Comparison of ENCODE assay signal across 23 cellular contexts in the genomic region with DNA sequence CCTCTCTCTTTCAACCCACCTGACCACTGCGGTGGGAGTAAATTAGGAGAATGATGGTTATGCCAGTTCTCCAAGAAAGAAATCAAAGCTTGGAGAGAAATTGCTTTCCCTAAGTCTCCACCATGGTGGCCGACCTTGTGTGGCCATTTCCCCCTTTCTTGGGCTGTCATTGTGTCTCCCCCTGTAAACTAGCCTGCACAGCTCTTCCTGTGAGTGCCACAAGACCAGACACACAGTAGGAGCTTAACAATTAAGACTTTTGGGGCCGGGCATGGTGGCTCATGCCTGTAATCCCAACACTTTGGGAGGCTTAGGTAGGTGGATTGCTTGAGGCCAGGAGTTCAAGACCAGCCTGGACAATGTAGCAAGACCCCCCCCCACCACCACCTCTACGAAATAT. TPM values are rescaled to one million over a fixed set of nuclear protein-coding genes. Genes with fewer than 3 reads are reported as not detected.
A peak's percentile ranks its signal among the peaks of the same experiment; 100 is the strongest.
DNase-seq lines count a peak whose midpoint lies in the region; ATAC-seq, FAIRE-seq and TF ChIP-seq lines count a peak whose summit lies in the region.
"Had no signal": no experiment of that assay in that cellular context is flagged by ENCODE, and none has a peak within 500 bp of the region (broad histone marks: within the 10 kb centered on the region; RNA-seq: fewer than 3 reads in every experiment).

No MANE protein-coding gene starts in this region.

- whole genome bisulfite sequencing in K562 (ENCODE audit: insufficient coverage, low coverage, missing lambda C conversion rate) = 13% methylated on average over 4 of the region's 4 CpGs
- WGBS in HepG2 (ENCODE audit: low lambda C conversion rate) = 33% methylated on average over 4 of the region's 4 CpGs

- H2AFZ ChIP-seq in K562 (ENCODE audit: low read depth, low read length) (no peak overlapping the region), HepG2 (ENCODE audit: low read length) (no peak overlapping the region)
- H2AFZ ChIP-seq: GM23338 had no signal

- H3K79me2 ChIP-seq in K562 (ENCODE audit: control insufficient read depth, insufficient read depth, low read length) = no peaks in the 10 kb centered on the region
- no peaks in the 10 kb centered on the region for H3K79me2 ChIP-seq in HepG2 (ENCODE audit: insufficient read depth, low read length)

- H3K27me3 ChIP-seq in K562 (ENCODE audit: control insufficient read depth in 2 of 2, insufficient read depth in 2 of 2, low read length in 2 of 2) (peaks cover 5 to 33% of the 10 kb centered on the region in 2 experiments), thoracic aorta (replicated peaks; ENCODE audit: insufficient read depth) (no peaks in the 10 kb centered on the region), HepG2 (ENCODE audit: control insufficient read depth in 1 of 2, insufficient read depth in 2 of 2, low read length in 2 of 2) (peaks cover 3 to 7% of the 10 kb centered on the region in 2 experiments; a peak in 2 of 5 replicates)

- no peaks in the 10 kb centered on the region for H3K36me3 ChIP-seq in K562 (ENCODE audit: control insufficient read depth, insufficient read depth, low read length)
- peaks cover 66% of the 10 kb centered on the region for H3K36me3 ChIP-seq in thoracic aorta
- no peaks in the 10 kb centered on the region for H3K36me3 ChIP-seq in HepG2 (replicated peaks in 1 of 2; ENCODE audit: control insufficient read depth in 1 of 2, insufficient read depth in 2 of 2, low read length in 2 of 2)

- CTCF ChIA-PET in K562 (lab: Yijun Ruan, JAX; ENCODE audit: low intra/inter-chr PET ratio) (no interaction called here), HepG2 (lab: Yijun Ruan, JAX; ENCODE audit: low intra/inter-chr PET ratio, low total read pairs) (no interaction called here)
- CTCF ChIA-PET in activated CD8-positive, alpha-beta T cell treated with anti-CD3 and anti-CD28 coated beads, Interleukin-2, amount 10 ng/mL, durations not matched to agents 7 days and 5 days (lab: Charles Lee) = interaction anchor here (0.7 to 2.1 kb wide), 4 partner anchors 19 to 587 kb away, joined by 3 to 6 read pairs (median 6); a partner anchor contains a TSS

- H3K27ac Mint-ChIP-seq in immature natural killer cell = peak overlapping the region in 5 of 6 donors; percentile 46 to 100 (median 83)
- no peak overlapping the region for H3K27ac Mint-ChIP-seq in endothelial cell (ENCODE audit: unreplicated experiment)
- no peak overlapping the region for H3K27ac Mint-ChIP-seq in activated CD8-positive, alpha-beta T cell treated with anti-CD3 and anti-CD28 coated beads, Interleukin-2, amount 10 ng/mL, durations not matched to agents 7 days and 5 days
- H3K27ac Mint-ChIP-seq: CD4-positive, alpha-beta T cell; GM23338; HFFc6 had no signal

- peak; percentile 43 for DNase-seq in Right ventricle myocardium inferior (ENCODE audit: missing footprints)
- DNase-seq in left ventricle myocardium superior = no peak
- no peak for DNase-seq in K562 (ENCODE audit: extremely low read depth in 1 of 4, low spot score in 3 of 4)
- DNase-seq in immature natural killer cell = no peak
- DNase-seq in thoracic aorta (ENCODE audit: low spot score) = no peak
- no peak for DNase-seq in endothelial cell (ENCODE audit: low spot score)
- DNase-seq in HepG2 (ENCODE audit: low spot score) = no peak
- no peak for DNase-seq in activated CD8-positive, alpha-beta T cell treated with anti-CD3 and anti-CD28 coated beads, Interleukin-2, amount 10 ng/mL, durations not matched to agents 7 days and 5 days
- DNase-seq: AML-193; Caco-2; CD4-positive, alpha-beta T cell; DMS153; DMS79; GDM1; HCEC 1CT; HFFc6 had no signal

- H3K9ac ChIP-seq in K562 (ENCODE audit: insufficient read depth in 1 of 2, low read depth in 2 of 2, low read length in 2 of 2) (no peak overlapping the region), HepG2 (ENCODE audit: insufficient read depth, low read depth, low read length) (no peak overlapping the region)

- intact Hi-C loops in Right ventricle myocardium inferior (cut with DNase I) (loop anchor here (5.0 kb wide), 1 partner anchor 123 kb away; no protein-coding TSS in a partner anchor), left ventricle myocardium superior (cut with micrococcal nuclease) (no loop called here), K562 (cut with micrococcal nuclease) (loop anchor here (5.0 kb wide), 1 partner anchor 328 kb away; no protein-coding TSS in a partner anchor), HepG2 (cut with micrococcal nuclease; ENCODE audit: unreplicated experiment) (loop anchor here (5.0 kb wide), 1 partner anchor 138 kb away; no protein-coding TSS in a partner anchor)

- TF ChIP-seq POLR2A in K562 (conservative IDR thresholded peaks at IDR 0.05) (no peak), HepG2 (IDR thresholded peaks at IDR 0.05; ENCODE audit: insufficient read depth in 1 of 2, low read depth in 2 of 2, low read length in 2 of 2) (no peak)

- no peak for ATAC-seq in Right ventricle myocardium inferior
- no peak for ATAC-seq in left ventricle myocardium superior
- ATAC-seq in K562 = no peak
- ATAC-seq in thoracic aorta (ENCODE audit: insufficient number of reproducible peaks, low FRiP score, low read depth) = no peak
- ATAC-seq in HepG2 = no peak
- ATAC-seq in activated CD8-positive, alpha-beta T cell treated with anti-CD3 and anti-CD28 coated beads, Interleukin-2, amount 10 ng/mL, durations not matched to agents 7 days and 5 days = no peak
- ATAC-seq: A549 had no signal

- no peaks in the 10 kb centered on the region for H3K9me3 ChIP-seq in K562 (replicated peaks; ENCODE audit: control insufficient read depth, insufficient read depth, low read depth, low read length)
- H3K9me3 ChIP-seq in thoracic aorta = no peaks in the 10 kb centered on the region
- H3K9me3 ChIP-seq in HepG2 (ENCODE audit: low read length) = no peaks in the 10 kb centered on the region
- H3K9me3 ChIP-seq: A549, Caco-2 had no signal

- in situ Hi-C loops in K562 (cut with MboI) (loop anchor here (5.0 kb wide), 2 partner anchors 138 to 338 kb away; no protein-coding TSS in a partner anchor), HepG2 (cut with HindIII; ENCODE audit: extremely low pct_ligation_motif_present, low pct_unique_long_range_greater_than_20kb) (loop anchor here (5.0 to 10.0 kb wide), 2 partner anchors 108 to 340 kb away; a partner anchor contains a TSS)

- H3K4me3 Mint-ChIP-seq in immature natural killer cell (no peak overlapping the region), endothelial cell (ENCODE audit: unreplicated experiment) (no peak overlapping the region)
- no peak overlapping the region for H3K4me3 Mint-ChIP-seq in activated CD8-positive, alpha-beta T cell treated with anti-CD3 and anti-CD28 coated beads, Interleukin-2, amount 10 ng/mL, durations not matched to agents 7 days and 5 days
- H3K4me3 Mint-ChIP-seq: CD4-positive, alpha-beta T cell; GM23338; HFFc6 had no signal

- TF ChIP-seq CTCF in K562 (IDR thresholded peaks at IDR 0.05 in 2 of 3, conservative IDR thresholded peaks at IDR 0.05 in 1 of 3; ENCODE audit: insufficient read depth in 2 of 3, low read depth in 1 of 3, low read length in 3 of 3) = no peak
- no peak for TF ChIP-seq CTCF in thoracic aorta (IDR thresholded peaks at IDR 0.05)
- no peak for TF ChIP-seq CTCF in endothelial cell (IDR thresholded peaks at IDR 0.05; ENCODE audit: unreplicated experiment)
- no peak for TF ChIP-seq CTCF in HepG2 (CRISPR knock-in tag; IDR thresholded peaks at IDR 0.05)

- BruUV-seq in K562 (replicated peaks; lab: Mats Ljungman, UMichigan) (no TSS peak), HepG2 (replicated peaks; lab: Mats Ljungman, UMichigan) (no TSS peak)

- peaks cover 0 to 26% of the 10 kb centered on the region in 2 experiments; a peak in 2 of 5 replicates for H3K4me1 ChIP-seq in K562 (replicated peaks in 1 of 2; ENCODE audit: control insufficient read depth in 2 of 2, insufficient read depth in 2 of 2, low read length in 2 of 2)
- H3K4me1 ChIP-seq in thoracic aorta (ENCODE audit: control insufficient read depth in 1 of 2, low read depth in 2 of 2) = peaks cover 6 to 33% of the 10 kb centered on the region in 2 donors
- H3K4me1 ChIP-seq in HepG2 (ENCODE audit: insufficient read depth, low read length) = peaks cover 33% of the 10 kb centered on the region
- H3K4me1 ChIP-seq: Caco-2 had no signal

- H3K9me1 ChIP-seq in K562 (ENCODE audit: control insufficient read depth, insufficient read depth, low read length) = no peaks in the 10 kb centered on the region

- TF ChIP-seq RAD21 in K562 (CRISPR knock-in tag; conservative IDR thresholded peaks at IDR 0.05 in 1 of 2, IDR thresholded peaks at IDR 0.05 in 1 of 2) (no peak), HepG2 (CRISPR knock-in tag; IDR thresholded peaks at IDR 0.05) (no peak)

- TF ChIP-seq EP300 in K562 (IDR thresholded peaks at IDR 0.05; ENCODE audit: low read length) (no peak), HepG2 (IDR thresholded peaks at IDR 0.05; ENCODE audit: low read depth in 2 of 2, low read length in 2 of 2) (no peak), HepG2 (CRISPR knock-in tag; IDR thresholded peaks at IDR 0.05; ENCODE audit: borderline replicate concordance) (no peak)

- POLR2A ChIA-PET in K562 (lab: Yijun Ruan, JAX) = interaction anchor here (0.8 to 1.3 kb wide), 3 partner anchors 110 to 139 kb away, joined by 3 read pairs; no protein-coding TSS in a partner anchor
- POLR2A ChIA-PET in HepG2 (lab: Yijun Ruan, JAX) = no interaction called here
- POLR2A ChIA-PET in activated CD8-positive, alpha-beta T cell treated with anti-CD3 and anti-CD28 coated beads, Interleukin-2, amount 10 ng/mL, durations not matched to agents 7 days and 5 days (lab: Charles Lee) = no interaction called here

- H3K36me3 Mint-ChIP-seq in immature natural killer cell (no peaks in the 10 kb centered on the region), endothelial cell (ENCODE audit: low read depth, unreplicated experiment) (no peaks in the 10 kb centered on the region)
- no peaks in the 10 kb centered on the region for H3K36me3 Mint-ChIP-seq in activated CD8-positive, alpha-beta T cell treated with anti-CD3 and anti-CD28 coated beads, Interleukin-2, amount 10 ng/mL, durations not matched to agents 7 days and 5 days (ENCODE audit: low read depth)

- peaks cover 4 to 16% (median 6%) of the 10 kb centered on the region in 3 donors for H3K27me3 Mint-ChIP-seq in immature natural killer cell (ENCODE audit: low read depth in 3 of 3)
- H3K27me3 Mint-ChIP-seq in endothelial cell (ENCODE audit: unreplicated experiment) = peaks cover 5% of the 10 kb centered on the region
- H3K27me3 Mint-ChIP-seq in activated CD8-positive, alpha-beta T cell treated with anti-CD3 and anti-CD28 coated beads, Interleukin-2, amount 10 ng/mL, durations not matched to agents 7 days and 5 days (ENCODE audit: low read depth) = no peaks in the 10 kb centered on the region
- H3K27me3 Mint-ChIP-seq: CD4-positive, alpha-beta T cell had no signal

- H3K27ac ChIP-seq in K562 (ENCODE audit: extremely low read depth, low read depth, low read length) = no peak overlapping the region
- H3K27ac ChIP-seq in thoracic aorta = peak overlapping the region; percentile 38 to 49
- H3K27ac ChIP-seq in HepG2 (ENCODE audit: extremely low read length, insufficient read depth, low read length) = no peak overlapping the region
- H3K27ac ChIP-seq: 22Rv1, A549, C4-2B had no signal

- no peak overlapping the region for H3K4me3 ChIP-seq in K562
- H3K4me3 ChIP-seq in thoracic aorta = no peak overlapping the region
- no peak overlapping the region for H3K4me3 ChIP-seq in HepG2 (replicated peaks in 1 of 3; ENCODE audit: insufficient read depth in 1 of 3, low read depth in 2 of 3, low read length in 3 of 3)
- H3K4me3 ChIP-seq: A549, GM23338 had no signal

- 0 out of 2 replicates have a peak, but pooled peaks cover 4% of the 10 kb centered on the region for H4K20me1 ChIP-seq in K562 (replicated peaks; ENCODE audit: control insufficient read depth, insufficient read depth, low read length)
- no peaks in the 10 kb centered on the region for H4K20me1 ChIP-seq in HepG2 (ENCODE audit: insufficient read depth, low read length)

- no peak overlapping the region for H3K4me2 ChIP-seq in K562 (ENCODE audit: insufficient read depth, low read length)
- no peak overlapping the region for H3K4me2 ChIP-seq in HepG2 (ENCODE audit: low read depth, low read length)
- H3K4me2 ChIP-seq: A549, GM23338 had no signal

- H3K9me3 Mint-ChIP-seq in immature natural killer cell (no peaks in the 10 kb centered on the region), endothelial cell (ENCODE audit: unreplicated experiment) (no peaks in the 10 kb centered on the region)
- no peaks in the 10 kb centered on the region for H3K9me3 Mint-ChIP-seq in activated CD8-positive, alpha-beta T cell treated with anti-CD3 and anti-CD28 coated beads, Interleukin-2, amount 10 ng/mL, durations not matched to agents 7 days and 5 days (ENCODE audit: insufficient read depth)
- H3K9me3 Mint-ChIP-seq: CD4-positive, alpha-beta T cell; GM23338; HFFc6 had no signal

- H3K4me1 Mint-ChIP-seq in immature natural killer cell (peaks cover 8 to 16% of the 10 kb centered on the region in 2 donors), endothelial cell (ENCODE audit: unreplicated experiment) (no peaks in the 10 kb centered on the region)
- H3K4me1 Mint-ChIP-seq in activated CD8-positive, alpha-beta T cell treated with anti-CD3 and anti-CD28 coated beads, Interleukin-2, amount 10 ng/mL, durations not matched to agents 7 days and 5 days (ENCODE audit: low read depth) = peaks cover 9% of the 10 kb centered on the region

- FAIRE-seq in K562 (lab: Jason Lieb, UNC) (no peak), HepG2 (lab: Jason Lieb, UNC) (no peak)
- FAIRE-seq: A549, GM12892, GM18507, H54 had no signal

RNA-seq across cellular contexts. Expression of a gene that starts 18.9 kb away (rescaled TPM):
- total RNA-seq in Right ventricle myocardium inferior = 8.7 TPM
- total RNA-seq in left ventricle myocardium superior = 9.4 TPM
- 23.2 and 66.1 TPM in 2 replicates for total RNA-seq in K562 (2011; cell fraction: chromatin; rRNA removed; ENCODE audit: low replicate concordance)
- total RNA-seq in K562 (2011; cell fraction: nucleolus; rRNA removed) = 28.6 and 29.9 TPM in 2 replicates
- 24.9 and 30.2 TPM in 2 replicates for total RNA-seq in K562 (2011; cell fraction: nucleoplasm; rRNA removed)
- total RNA-seq in K562 (2014; rRNA removed) = 21.1 and 23.1 TPM in 2 replicates
- total RNA-seq in K562 (2014; rRNA removed; fragmentation: Illumina TruSeq; extraction: Trizol) = 5.1 and 6.4 TPM in 2 replicates
- total RNA-seq in K562 (2015; rRNA removed; fragmentation: Illumina TruSeq; extraction: Trizol) = 15.0 and 16.0 TPM in 2 replicates
- total RNA-seq in K562 (2021) = 29.0 and 30.0 TPM in 2 replicates
- 14.3 and 17.7 TPM in 2 replicates for polyA plus RNA-seq in K562 (2011; rRNA removed)
- 17.9 and 46.8 TPM in 2 replicates for polyA plus RNA-seq in K562 (2011; cell fraction: cytosol; rRNA removed)
- 22.4 and 50.0 TPM in 2 replicates for polyA plus RNA-seq in K562 (2011; cell fraction: nucleus; rRNA removed)
- polyA plus RNA-seq in K562 (2012) = 18.8 and 23.1 TPM in 2 replicates
- 24.5 and 36.9 TPM in 2 replicates for polyA plus RNA-seq in K562 (2014; fragmentation: Illumina TruSeq; extraction: Trizol)
- under 1 TPM; 0.14 to 0.38 TPM for polyA plus RNA-seq in K562 (2014; fragmentation: Nextera tagmentation; extraction: Ambion mirVana)
- 15.9 and 18.1 TPM in 2 replicates for polyA plus RNA-seq in K562 (2014; rRNA removed)
- polyA minus RNA-seq in K562 (2011; rRNA and poly(A)+ RNA removed) = 6.9 and 18.5 TPM in 2 replicates
- polyA minus RNA-seq in K562 (2011; cell fraction: cytosol; rRNA and poly(A)+ RNA removed) = 15.1 and 16.3 TPM in 2 replicates
- 6.2 and 7.5 TPM in 2 replicates for polyA minus RNA-seq in K562 (2011; cell fraction: nucleus; rRNA and poly(A)+ RNA removed)
- 10 to 100 TPM in 2 of 3 donors, 1 to 10 TPM in 1; 8.2 to 38.1 (median 18.8) TPM for polyA plus RNA-seq in immature natural killer cell
- 10 to 100 TPM; 19.7 to 19.9 TPM for total RNA-seq in thoracic aorta
- 51.0 TPM for total RNA-seq in endothelial cell (ENCODE audit: unreplicated experiment)
- 8.2 and 8.9 TPM in 2 replicates for total RNA-seq in HepG2 (2016; rRNA removed; fragmentation: Illumina TruSeq; extraction: Trizol)
- 4.6 and 5.6 TPM in 2 replicates for total RNA-seq in HepG2 (2016; cell fraction: cytosol; rRNA removed; fragmentation: Illumina TruSeq; extraction: Trizol; ENCODE audit: low read depth)
- total RNA-seq in HepG2 (2016; cell fraction: insoluble cytoplasmic fraction; rRNA removed; fragmentation: Illumina TruSeq; extraction: Trizol) = 6.7 and 8.6 TPM in 2 replicates
- total RNA-seq in HepG2 (2016; cell fraction: membrane; rRNA removed; fragmentation: Illumina TruSeq; extraction: Trizol) = 16.3 and 16.4 TPM in 2 replicates
- total RNA-seq in HepG2 (2016; cell fraction: nucleus; rRNA removed; fragmentation: Illumina TruSeq; extraction: Trizol) = 6.6 TPM in 2 replicates
- 18.8 and 22.5 TPM in 2 replicates for polyA plus RNA-seq in HepG2 (2011; rRNA removed)
- 12.2 and 13.7 TPM in 2 replicates for polyA plus RNA-seq in HepG2 (2011; cell fraction: cytosol; rRNA removed)
- 28.7 and 31.1 TPM in 2 replicates for polyA plus RNA-seq in HepG2 (2011; cell fraction: nucleus; rRNA removed)
- 8.3 and 10.9 TPM in 2 replicates for polyA plus RNA-seq in HepG2 (2012)
- polyA plus RNA-seq in HepG2 (2016; cell fraction: cytosol; fragmentation: Illumina TruSeq; extraction: Trizol; ENCODE audit: low read depth) = 7.5 and 8.7 TPM in 2 replicates
- 10.6 and 14.3 TPM in 2 replicates for polyA plus RNA-seq in HepG2 (2016; cell fraction: insoluble cytoplasmic fraction; fragmentation: Illumina TruSeq; extraction: Trizol; ENCODE audit: low read depth)
- 18.8 and 20.9 TPM in 2 replicates for polyA plus RNA-seq in HepG2 (2016; cell fraction: membrane; fragmentation: Illumina TruSeq; extraction: Trizol; ENCODE audit: low read depth)
- polyA plus RNA-seq in HepG2 (2016; cell fraction: nucleus; fragmentation: Illumina TruSeq; extraction: Trizol; ENCODE audit: insufficient read depth, low read depth) = 14.4 and 15.5 TPM in 2 replicates
- 36.5 and 57.3 TPM in 2 replicates for polyA minus RNA-seq in HepG2 (2011; rRNA and poly(A)+ RNA removed; ENCODE audit: low replicate concordance)
- polyA minus RNA-seq in HepG2 (2011; cell fraction: cytosol; rRNA and poly(A)+ RNA removed) = 10.0 and 11.6 TPM in 2 replicates
- 4.1 and 4.8 TPM in 2 replicates for polyA minus RNA-seq in HepG2 (2011; cell fraction: nucleus; rRNA and poly(A)+ RNA removed)
- 10 to 100 TPM; 33.5 to 37.6 TPM for total RNA-seq in activated CD8-positive, alpha-beta T cell treated with anti-CD3 and anti-CD28 coated beads, Interleukin-2, amount 10 ng/mL, durations not matched to agents 7 days and 5 days

RNA-seq across cellular contexts. Expression of a gene that starts 36.7 kb away (rescaled TPM):
- total RNA-seq in Right ventricle myocardium inferior = 29.9 TPM
- 29.0 TPM for total RNA-seq in left ventricle myocardium superior
- total RNA-seq in K562 (2011; cell fraction: chromatin; rRNA removed; ENCODE audit: low replicate concordance) = not detected in 2 replicates
- not detected in 2 replicates for total RNA-seq in K562 (2011; cell fraction: nucleolus; rRNA removed)
- total RNA-seq in K562 (2011; cell fraction: nucleoplasm; rRNA removed) = not detected in 2 replicates
- total RNA-seq in K562 (2014; rRNA removed) = not detected in 2 replicates
- total RNA-seq in K562 (2014; rRNA removed; fragmentation: Illumina TruSeq; extraction: Trizol) = not detected in 2 replicates
- not detected in 2 replicates for total RNA-seq in K562 (2015; rRNA removed; fragmentation: Illumina TruSeq; extraction: Trizol)
- total RNA-seq in K562 (2021) = 0.20 TPM in 2 replicates
- not detected in 2 replicates for polyA plus RNA-seq in K562 (2011; rRNA removed)
- 0.01 TPM in 1 of 2 replicates, not detected in the other for polyA plus RNA-seq in K562 (2011; cell fraction: cytosol; rRNA removed)
- not detected in 2 replicates for polyA plus RNA-seq in K562 (2011; cell fraction: nucleus; rRNA removed)
- polyA plus RNA-seq in K562 (2012) = 0.14 TPM in 1 of 2 replicates, not detected in the other
- polyA plus RNA-seq in K562 (2014; fragmentation: Illumina TruSeq; extraction: Trizol) = not detected in 2 replicates
- polyA plus RNA-seq in K562 (2014; fragmentation: Nextera tagmentation; extraction: Ambion mirVana) = not detected
- not detected in 2 replicates for polyA plus RNA-seq in K562 (2014; rRNA removed)
- polyA minus RNA-seq in K562 (2011; rRNA and poly(A)+ RNA removed) = not detected in 2 replicates
- not detected in 2 replicates for polyA minus RNA-seq in K562 (2011; cell fraction: cytosol; rRNA and poly(A)+ RNA removed)
- not detected in 2 replicates for polyA minus RNA-seq in K562 (2011; cell fraction: nucleus; rRNA and poly(A)+ RNA removed)
- not detected for polyA plus RNA-seq in immature natural killer cell
- 1,000 to 10,000 TPM; 1,484 to 3,836 TPM for total RNA-seq in thoracic aorta
- 44.8 TPM for total RNA-seq in endothelial cell (ENCODE audit: unreplicated experiment)
- 0.08 and 0.15 TPM in 2 replicates for total RNA-seq in HepG2 (2016; rRNA removed; fragmentation: Illumina TruSeq; extraction: Trizol)
- total RNA-seq in HepG2 (2016; cell fraction: cytosol; rRNA removed; fragmentation: Illumina TruSeq; extraction: Trizol; ENCODE audit: low read depth) = not detected in 2 replicates
- total RNA-seq in HepG2 (2016; cell fraction: insoluble cytoplasmic fraction; rRNA removed; fragmentation: Illumina TruSeq; extraction: Trizol) = 0.12 and 0.15 TPM in 2 replicates
- total RNA-seq in HepG2 (2016; cell fraction: membrane; rRNA removed; fragmentation: Illumina TruSeq; extraction: Trizol) = 0.10 TPM in 1 of 2 replicates, not detected in the other
- total RNA-seq in HepG2 (2016; cell fraction: nucleus; rRNA removed; fragmentation: Illumina TruSeq; extraction: Trizol) = not detected in 2 replicates
- polyA plus RNA-seq in HepG2 (2011; rRNA removed) = 0.37 and 0.46 TPM in 2 replicates
- polyA plus RNA-seq in HepG2 (2011; cell fraction: cytosol; rRNA removed) = 0.28 and 0.43 TPM in 2 replicates
- polyA plus RNA-seq in HepG2 (2011; cell fraction: nucleus; rRNA removed) = 0.21 and 0.71 TPM in 2 replicates
- polyA plus RNA-seq in HepG2 (2012) = 0.24 and 0.31 TPM in 2 replicates
- polyA plus RNA-seq in HepG2 (2016; cell fraction: cytosol; fragmentation: Illumina TruSeq; extraction: Trizol; ENCODE audit: low read depth) = 0.03 and 0.06 TPM in 2 replicates
- 0.22 and 0.34 TPM in 2 replicates for polyA plus RNA-seq in HepG2 (2016; cell fraction: insoluble cytoplasmic fraction; fragmentation: Illumina TruSeq; extraction: Trizol; ENCODE audit: low read depth)
- 0.05 and 0.07 TPM in 2 replicates for polyA plus RNA-seq in HepG2 (2016; cell fraction: membrane; fragmentation: Illumina TruSeq; extraction: Trizol; ENCODE audit: low read depth)
- polyA plus RNA-seq in HepG2 (2016; cell fraction: nucleus; fragmentation: Illumina TruSeq; extraction: Trizol; ENCODE audit: insufficient read depth, low read depth) = 0.33 TPM in 2 replicates
- 0.05 and 0.12 TPM in 2 replicates for polyA minus RNA-seq in HepG2 (2011; rRNA and poly(A)+ RNA removed; ENCODE audit: low replicate concordance)
- polyA minus RNA-seq in HepG2 (2011; cell fraction: cytosol; rRNA and poly(A)+ RNA removed) = 0.62 TPM in 1 of 2 replicates, not detected in the other
- not detected in 2 replicates for polyA minus RNA-seq in HepG2 (2011; cell fraction: nucleus; rRNA and poly(A)+ RNA removed)
- not detected for total RNA-seq in activated CD8-positive, alpha-beta T cell treated with anti-CD3 and anti-CD28 coated beads, Interleukin-2, amount 10 ng/mL, durations not matched to agents 7 days and 5 days
- total RNA-seq: Caco-2; CD4-positive, alpha-beta T cell had no signal

Comparison
In these comparisons a context has a peak if more than half of its experiments do, and no peak if none do; other contexts are left out.
1. H3K27ac ChIP-seq: peak in thoracic aorta (2 of 2); none in K562 (single experiment) and HepG2 (single experiment).
2. H3K27ac Mint-ChIP-seq: peak in immature natural killer cell (5 of 6); none in endothelial cell (single experiment) and activated CD8-positive, alpha-beta T cell treated with anti-CD3 and anti-CD28 coated beads, Interleukin-2, amount 10 ng/mL, durations not matched to agents 7 days and 5 days (single experiment).
3. RNA of a gene that starts 36.7 kb away (total RNA-seq): 1,484 to 3,836 TPM in thoracic aorta; 44.8 TPM in endothelial cell (single experiment), 29.9 TPM in Right ventricle myocardium inferior (single experiment), 29.0 TPM in left ventricle myocardium superior (single experiment), 0.08 to 0.15 TPM in HepG2, 0.20 TPM in K562 and not detected in activated CD8-positive, alpha-beta T cell treated with anti-CD3 and anti-CD28 coated beads, Interleukin-2, amount 10 ng/mL, durations not matched to agents 7 days and 5 days; every median in the first group is over 10 times any median in the second.